Comparison of ENCODE assay signal across 24 cellular contexts in genomic region chrX:12886545-12886944, GRCh38. TPM values are rescaled to one million over a fixed set of nuclear protein-coding genes. Genes with fewer than 3 reads are reported as not detected.
DNase-seq lines count a peak whose midpoint lies in the region; ATAC-seq, FAIRE-seq and TF ChIP-seq lines count a peak whose summit lies in the region.
"Had no signal": no experiment of that assay in that cellular context is flagged by ENCODE, and none has a peak within 500 bp of the region (broad histone marks: within the 10 kb centered on the region; RNA-seq: fewer than 3 reads in every experiment).

No MANE protein-coding gene starts in this region.

- no peaks in the 10 kb centered on the region for H3K79me1 ChIP-seq in H1 (ENCODE audit: low read depth, low read length)

- H2BK15ac ChIP-seq in H1 (ENCODE audit: low read length), result no peak overlapping the region

- H3K36me3 ChIP-seq in HepG2 (replicated peaks in 1 of 2; ENCODE audit: control insufficient read depth in 1 of 2, insufficient read depth in 2 of 2, low read length in 2 of 2) (no peaks in the 10 kb centered on the region), right lobe of liver (no peaks in the 10 kb centered on the region), MM.1S (replicated peaks; ENCODE audit: insufficient read depth, low read length) (no peaks in the 10 kb centered on the region), H1 (ENCODE audit: control insufficient read depth in 2 of 4, insufficient read depth in 4 of 4, low read length in 3 of 4) (no peaks in the 10 kb centered on the region)
- H3K36me3 ChIP-seq: BE2C had no signal

- TF ChIP-seq RAD21 in HepG2 (CRISPR knock-in tag; IDR thresholded peaks at IDR 0.05), result no peak
- TF ChIP-seq RAD21 in H1 (IDR thresholded peaks at IDR 0.05 in 1 of 2, conservative IDR thresholded peaks at IDR 0.05 in 1 of 2; ENCODE audit: low read depth in 2 of 2, low read length in 2 of 2), result no peak

- FAIRE-seq in HepG2 (lab: Jason Lieb, UNC), result no peak
- FAIRE-seq in H1 (lab: Jason Lieb, UNC), result peak; percentile 28
- FAIRE-seq: A204.1, D721Med, GM12878 had no signal

- H3F3A ChIP-seq in MM.1S (ENCODE audit: insufficient read depth, low read length), result peaks cover 37% of the 10 kb centered on the region

- no peaks in the 10 kb centered on the region for H4K20me1 ChIP-seq in HepG2 (ENCODE audit: insufficient read depth, low read length)
- no peaks in the 10 kb centered on the region for H4K20me1 ChIP-seq in MM.1S (ENCODE audit: insufficient read depth, low read length)
- H4K20me1 ChIP-seq in H1 (replicated peaks in 1 of 2; ENCODE audit: control insufficient read depth in 1 of 2, insufficient read depth in 2 of 2, low read length in 2 of 2), result no peaks in the 10 kb centered on the region

- no peak overlapping the region for H2AFZ ChIP-seq in HepG2 (ENCODE audit: low read length)
- no peak overlapping the region for H2AFZ ChIP-seq in MM.1S (ENCODE audit: low read length)
- no peak overlapping the region for H2AFZ ChIP-seq in H1 (ENCODE audit: low read length)

- no peak overlapping the region for H4K5ac ChIP-seq in H1 (ENCODE audit: insufficient read length, low read depth, low read length)

- H3K4me1 ChIP-seq in HepG2 (ENCODE audit: insufficient read depth, low read length), result no peaks in the 10 kb centered on the region
- H3K4me1 ChIP-seq in right lobe of liver, result no peaks in the 10 kb centered on the region
- peaks cover 57% of the 10 kb centered on the region for H3K4me1 ChIP-seq in MM.1S (ENCODE audit: low read length)
- H3K4me1 ChIP-seq in H1 (replicated peaks in 1 of 4; ENCODE audit: control insufficient read depth in 3 of 4, insufficient read depth in 4 of 4, low read length in 3 of 4), result no peaks in the 10 kb centered on the region
- H3K4me1 ChIP-seq: BE2C had no signal

- H3K18ac ChIP-seq in H1 (ENCODE audit: extremely low read depth, low read length), result no peak overlapping the region

- peaks cover 18% of the 10 kb centered on the region for H3K4me1 Mint-ChIP-seq in stimulated activated naive CD8-positive, alpha-beta T cell treated with anti-CD3 and anti-CD28 coated beads, Interleukin-15, amount 100 ng/mL, for 72 hours

- WGBS in HepG2 (ENCODE audit: low lambda C conversion rate), result 54% methylated on average over 3 of the region's 3 CpGs
- 52% methylated on average over 3 of the region's 3 CpGs for WGBS in right lobe of liver (ENCODE audit: insufficient coverage, low coverage, low lambda C conversion rate, missing lambda C conversion rate)
- 92% methylated on average over 3 of the region's 3 CpGs; no CpG with 5 or more reads in 1 of the 2 experiments for WGBS in H1 (ENCODE audit: extremely low coverage in 1 of 2, insufficient coverage in 1 of 2, insufficient read length in 1 of 2, insufficient replicate concordance in 2 of 2, low coverage in 1 of 2, low lambda C conversion rate in 2 of 2, missing lambda C conversion rate in 1 of 2), 2 experiments

- H3K23me2 ChIP-seq in H1 (ENCODE audit: low read depth, low read length), result no peaks in the 10 kb centered on the region

- CTCF ChIA-PET in HepG2 (lab: Yijun Ruan, JAX; ENCODE audit: low intra/inter-chr PET ratio, low total read pairs), result no interaction called here
- CTCF ChIA-PET in H1 (lab: Charles Lee; ENCODE audit: partially characterized antibody), result no interaction called here

- no peak for TF ChIP-seq POLR2A in HepG2 (IDR thresholded peaks at IDR 0.05; ENCODE audit: insufficient read depth in 1 of 2, low read depth in 2 of 2, low read length in 2 of 2)
- TF ChIP-seq POLR2A in right lobe of liver (IDR thresholded peaks at IDR 0.05), result no peak
- no peak for TF ChIP-seq POLR2A in H1 (IDR thresholded peaks at IDR 0.05; ENCODE audit: control extremely low read depth in 1 of 2, low read depth in 2 of 2, low read length in 2 of 2)

- no peak overlapping the region for H2AK5ac ChIP-seq in H1 (ENCODE audit: low read depth, low read length)

- H3K9me3 ChIP-seq in HepG2 (ENCODE audit: low read length) (no peaks in the 10 kb centered on the region), right lobe of liver (no peaks in the 10 kb centered on the region), MM.1S (replicated peaks; ENCODE audit: insufficient read depth, low read length) (no peaks in the 10 kb centered on the region), H1 (ENCODE audit: insufficient read depth in 2 of 2, low read depth in 1 of 2, low read length in 1 of 2) (no peaks in the 10 kb centered on the region)
- H3K9me3 ChIP-seq: BE2C had no signal

- H3K14ac ChIP-seq in H1 (ENCODE audit: insufficient read length), result no peak overlapping the region

- H3K27ac ChIP-seq in HepG2 (ENCODE audit: extremely low read length, insufficient read depth, low read length), result no peak overlapping the region
- H3K27ac ChIP-seq in right lobe of liver, result no peak overlapping the region
- H3K27ac ChIP-seq in MM.1S (ENCODE audit: low read length), result peak overlapping the region; percentile 100; the same call in 1 of the 2 replicates
- no peak overlapping the region for H3K27ac ChIP-seq in H1 (ENCODE audit: low read depth, low read length)
- H3K27ac ChIP-seq: 22Rv1; BLaER1 treated with 17β-estradiol and CSF1 and Interleukin-3, amounts not matched to agents 10 nM and 100 nM had no signal

- no peak overlapping the region for H3K4me3 ChIP-seq in HepG2 (replicated peaks in 1 of 3; ENCODE audit: insufficient read depth in 1 of 3, low read depth in 2 of 3, low read length in 3 of 3)
- H3K4me3 ChIP-seq in right lobe of liver, result no peak overlapping the region
- H3K4me3 ChIP-seq in MM.1S (ENCODE audit: low read length), result no peak overlapping the region
- no peak overlapping the region for H3K4me3 ChIP-seq in H1 (ENCODE audit: extremely low read depth in 1 of 4, insufficient read depth in 2 of 4, low read depth in 3 of 4, low read length in 4 of 4)
- H3K4me3 ChIP-seq: BLaER1 treated with 17β-estradiol and CSF1 and Interleukin-3, amounts not matched to agents 10 nM and 100 nM; GM12878 had no signal

- TF ChIP-seq CTCF in HepG2 (CRISPR knock-in tag; IDR thresholded peaks at IDR 0.05) (no peak), right lobe of liver (IDR thresholded peaks at IDR 0.05) (no peak), MM.1S (IDR thresholded peaks at IDR 0.05; ENCODE audit: low read length) (no peak), H1 (IDR thresholded peaks at IDR 0.05; ENCODE audit: control extremely low read depth in 1 of 3, insufficient read depth in 1 of 3, low read depth in 1 of 3, low read length in 3 of 3) (no peak)

- no peak overlapping the region for H4K8ac ChIP-seq in H1 (ENCODE audit: extremely low read depth, insufficient read depth, low read length)

- no peak overlapping the region for H2BK5ac ChIP-seq in H1 (ENCODE audit: low read depth, low read length)

- no peak overlapping the region for H2BK120ac ChIP-seq in H1 (replicated peaks; ENCODE audit: low read depth, low read length)

- no peak overlapping the region for H3K4me3 Mint-ChIP-seq in stimulated activated naive CD8-positive, alpha-beta T cell treated with anti-CD3 and anti-CD28 coated beads, Interleukin-15, amount 100 ng/mL, for 72 hours
- H3K4me3 Mint-ChIP-seq: CD14-positive monocyte; CD4-positive, alpha-beta T cell; CD8-positive, alpha-beta memory T cell had no signal

- H3K4ac ChIP-seq in H1 (replicated peaks; ENCODE audit: insufficient read length, low read depth, low read length), result no peak overlapping the region

- no peaks in the 10 kb centered on the region for H3K9me3 Mint-ChIP-seq in stimulated activated naive CD8-positive, alpha-beta T cell treated with anti-CD3 and anti-CD28 coated beads, Interleukin-15, amount 100 ng/mL, for 72 hours
- H3K9me3 Mint-ChIP-seq: CD4-positive, alpha-beta T cell; CD8-positive, alpha-beta memory T cell had no signal

- no peak overlapping the region for H4K91ac ChIP-seq in H1 (replicated peaks; ENCODE audit: insufficient read length, low read length)

- no TSS peak for BruUV-seq in HepG2 (replicated peaks; lab: Mats Ljungman, UMichigan)

- H3K56ac ChIP-seq in H1 (replicated peaks; ENCODE audit: insufficient read length, low read depth, low read length), result no peak overlapping the region

- H3K9ac ChIP-seq in HepG2 (ENCODE audit: insufficient read depth, low read depth, low read length) (no peak overlapping the region), MM.1S (ENCODE audit: low read length) (no peak overlapping the region), H1 (replicated peaks in 1 of 4; ENCODE audit: extremely low read depth in 1 of 4, low read depth in 3 of 4, low read length in 3 of 4) (no peak overlapping the region)
- H3K9ac ChIP-seq: BLaER1 treated with 17β-estradiol and CSF1 and Interleukin-3, amounts not matched to agents 10 nM and 100 nM had no signal

- ATAC-seq in HepG2 (no peak), right lobe of liver (no peak), GM19467 (IDR thresholded peaks at IDR 0.05; ENCODE audit: unreplicated experiment) (no peak)
- ATAC-seq in stimulated activated naive CD8-positive, alpha-beta T cell treated with anti-CD3 and anti-CD28 coated beads, Interleukin-15, amount 100 ng/mL, for 72 hours, result no peak
- ATAC-seq: GM12878 had no signal

- no peaks in the 10 kb centered on the region for H3K9me2 ChIP-seq in MM.1S (replicated peaks; ENCODE audit: insufficient read depth, low read length)

- H2BK20ac ChIP-seq in H1 (ENCODE audit: low read length), result no peak overlapping the region

- POLR2A ChIA-PET in HepG2 (lab: Yijun Ruan, JAX) (no interaction called here), H1 (lab: Charles Lee; ENCODE audit: partially characterized antibody) (no interaction called here)

- H3K4me2 ChIP-seq in HepG2 (ENCODE audit: low read depth, low read length) (no peak overlapping the region), MM.1S (ENCODE audit: low read depth, low read length) (no peak overlapping the region), H1 (ENCODE audit: insufficient read depth in 1 of 2, low read depth in 2 of 2, low read length in 2 of 2) (no peak overlapping the region)
- H3K4me2 ChIP-seq: BLaER1 treated with 17β-estradiol and CSF1 and Interleukin-3, amounts not matched to agents 10 nM and 100 nM had no signal

- no peak overlapping the region for H3K27ac Mint-ChIP-seq in stimulated activated naive CD8-positive, alpha-beta T cell treated with anti-CD3 and anti-CD28 coated beads, Interleukin-15, amount 100 ng/mL, for 72 hours
- H3K27ac Mint-ChIP-seq: CD14-positive monocyte; CD4-positive, alpha-beta T cell; CD8-positive, alpha-beta memory T cell had no signal

- DNase-seq in HepG2 (ENCODE audit: low spot score), result no peak
- no peak for DNase-seq in right lobe of liver
- no peak for DNase-seq in MM.1S
- no peak for DNase-seq in H1 (ENCODE audit: low read depth in 1 of 2, low spot score in 2 of 2)
- DNase-seq in stimulated activated naive CD8-positive, alpha-beta T cell treated with anti-CD3 and anti-CD28 coated beads, Interleukin-15, amount 100 ng/mL, for 72 hours, result no peak
- DNase-seq: ACHN; AML-193; BE2C; CD4-positive, alpha-beta T cell; CD8-positive, alpha-beta memory T cell; DMS 273 treated with DMSO at 0.1 percent for 48 hours; DMS79; EL; GDM1; GOT3; H7; HCEC 1CT had no signal

- no peaks in the 10 kb centered on the region for H3K79me2 ChIP-seq in HepG2 (ENCODE audit: insufficient read depth, low read length)
- H3K79me2 ChIP-seq in MM.1S (ENCODE audit: low read length), result no peaks in the 10 kb centered on the region
- H3K79me2 ChIP-seq in H1 (ENCODE audit: control insufficient read depth in 1 of 2, insufficient read depth in 2 of 2, low read length in 2 of 2), result no peaks in the 10 kb centered on the region

- TF ChIP-seq EP300 in HepG2 (IDR thresholded peaks at IDR 0.05; ENCODE audit: low read depth in 2 of 2, low read length in 2 of 2), result no peak
- no peak for TF ChIP-seq EP300 in HepG2 (CRISPR knock-in tag; IDR thresholded peaks at IDR 0.05; ENCODE audit: borderline replicate concordance)
- no peak for TF ChIP-seq EP300 in H1 (IDR thresholded peaks at IDR 0.05; ENCODE audit: borderline replicate concordance in 1 of 2, low read depth in 2 of 2, low read length in 2 of 2)

- H2BK12ac ChIP-seq in H1 (ENCODE audit: low read depth, low read length), result no peak overlapping the region

- H3K23ac ChIP-seq in H1 (ENCODE audit: insufficient read length), result no peak overlapping the region

- in situ Hi-C loops in HepG2 (cut with HindIII; ENCODE audit: extremely low pct_ligation_motif_present, low pct_unique_long_range_greater_than_20kb), result no loop called here

- no peaks in the 10 kb centered on the region for H3K27me3 Mint-ChIP-seq in stimulated activated naive CD8-positive, alpha-beta T cell treated with anti-CD3 and anti-CD28 coated beads, Interleukin-15, amount 100 ng/mL, for 72 hours
- H3K27me3 Mint-ChIP-seq: CD4-positive, alpha-beta T cell had no signal

- intact Hi-C loops in HepG2 (cut with micrococcal nuclease; ENCODE audit: unreplicated experiment), result no loop called here
- intact Hi-C loops in right lobe of liver (cut with DNase I), result no loop called here

- no peaks in the 10 kb centered on the region for H3K27me3 ChIP-seq in HepG2 (ENCODE audit: control insufficient read depth in 1 of 2, insufficient read depth in 2 of 2, low read length in 2 of 2)
- peaks cover 0 to 3% of the 10 kb centered on the region in 2 donors for H3K27me3 ChIP-seq in right lobe of liver
- H3K27me3 ChIP-seq in MM.1S (replicated peaks; ENCODE audit: insufficient read depth, low read length), result no peaks in the 10 kb centered on the region
- H3K27me3 ChIP-seq in H1 (replicated peaks in 1 of 4; ENCODE audit: control insufficient read depth in 3 of 4, extremely low read depth in 1 of 4, insufficient read depth in 3 of 4, low read length in 3 of 4), result no peaks in the 10 kb centered on the region
- H3K27me3 ChIP-seq: BE2C had no signal

RNA-seq across cellular contexts. Expression of gene TLR7, which starts 19.7 kb away (rescaled TPM):
- total RNA-seq in HepG2 (2016; rRNA removed; fragmentation: Illumina TruSeq; extraction: Trizol) (not detected in 2 replicates), right lobe of liver (under 1 TPM; 0.10 to 0.58 (median 0.15) TPM)
- not detected in 2 replicates for total RNA-seq in HepG2 (2016; cell fraction: cytosol; rRNA removed; fragmentation: Illumina TruSeq; extraction: Trizol; ENCODE audit: low read depth)
- total RNA-seq in HepG2 (2016; cell fraction: insoluble cytoplasmic fraction; rRNA removed; fragmentation: Illumina TruSeq; extraction: Trizol), result not detected in 2 replicates
- total RNA-seq in HepG2 (2016; cell fraction: membrane; rRNA removed; fragmentation: Illumina TruSeq; extraction: Trizol), result not detected in 2 replicates
- not detected in 2 replicates for total RNA-seq in HepG2 (2016; cell fraction: nucleus; rRNA removed; fragmentation: Illumina TruSeq; extraction: Trizol)
- polyA plus RNA-seq in HepG2 (2011; rRNA removed) (not detected in 2 replicates), H1 (2011; rRNA removed) (0.02 TPM in 1 of 2 replicates, not detected in the other)
- polyA plus RNA-seq in HepG2 (2011; cell fraction: cytosol; rRNA removed), result not detected in 2 replicates
- not detected in 2 replicates for polyA plus RNA-seq in HepG2 (2011; cell fraction: nucleus; rRNA removed)
- not detected in 2 replicates for polyA plus RNA-seq in HepG2 (2012)
- not detected in 2 replicates for polyA plus RNA-seq in HepG2 (2016; cell fraction: cytosol; fragmentation: Illumina TruSeq; extraction: Trizol; ENCODE audit: low read depth)
- polyA plus RNA-seq in HepG2 (2016; cell fraction: insoluble cytoplasmic fraction; fragmentation: Illumina TruSeq; extraction: Trizol; ENCODE audit: low read depth), result not detected in 2 replicates
- polyA plus RNA-seq in HepG2 (2016; cell fraction: membrane; fragmentation: Illumina TruSeq; extraction: Trizol; ENCODE audit: low read depth), result not detected in 2 replicates
- not detected in 2 replicates for polyA plus RNA-seq in HepG2 (2016; cell fraction: nucleus; fragmentation: Illumina TruSeq; extraction: Trizol; ENCODE audit: insufficient read depth, low read depth)
- not detected in 2 replicates for polyA minus RNA-seq in HepG2 (2011; rRNA and poly(A)+ RNA removed; ENCODE audit: low replicate concordance)
- not detected in 2 replicates for polyA minus RNA-seq in HepG2 (2011; cell fraction: cytosol; rRNA and poly(A)+ RNA removed)
- not detected in 2 replicates for polyA minus RNA-seq in HepG2 (2011; cell fraction: nucleus; rRNA and poly(A)+ RNA removed)
- not detected in 2 replicates for total RNA-seq in H1 (2021; fragmentation: NEBNext Ultra II Directional; extraction: Animal tissue kit (Norgen Biotek cat#: 25700))
- 0.01 TPM for polyA plus RNA-seq in H1 (2011; cell fraction: cytosol; rRNA removed)
- not detected for polyA plus RNA-seq in H1 (2011; cell fraction: nucleus; rRNA removed)
- polyA plus RNA-seq in H1 (2012, experiment 1 of 2), result not detected in 4 replicates
- not detected for polyA plus RNA-seq in H1 (2012, experiment 2 of 2)
- polyA plus RNA-seq in H1 (2013, experiment 1 of 2), result 0.06 TPM
- polyA plus RNA-seq in H1 (2013, experiment 2 of 2), result 0.07 TPM
- polyA minus RNA-seq in H1 (2011; rRNA and poly(A)+ RNA removed), result 0.06 TPM in 1 of 2 replicates, not detected in the other
- not detected for polyA minus RNA-seq in H1 (2011; cell fraction: cytosol; rRNA and poly(A)+ RNA removed)
- polyA minus RNA-seq in H1 (2011; cell fraction: nucleus; rRNA and poly(A)+ RNA removed), result not detected
- total RNA-seq: CD8-positive, alpha-beta memory T cell; H7 had no signal
- polyA plus RNA-seq: CD8-positive, alpha-beta memory T cell had no signal

RNA-seq across cellular contexts. Expression of gene TLR8, which starts 19.9 kb away (rescaled TPM):
- total RNA-seq in HepG2 (2016; rRNA removed; fragmentation: Illumina TruSeq; extraction: Trizol) (not detected in 2 replicates), right lobe of liver (1 to 10 TPM in 4 of 6 experiments, under 1 TPM in 2; 0.37 to 2.2 (median 1.4) TPM)
- not detected in 2 replicates for total RNA-seq in HepG2 (2016; cell fraction: cytosol; rRNA removed; fragmentation: Illumina TruSeq; extraction: Trizol; ENCODE audit: low read depth)
- total RNA-seq in HepG2 (2016; cell fraction: insoluble cytoplasmic fraction; rRNA removed; fragmentation: Illumina TruSeq; extraction: Trizol), result not detected in 2 replicates
- not detected in 2 replicates for total RNA-seq in HepG2 (2016; cell fraction: membrane; rRNA removed; fragmentation: Illumina TruSeq; extraction: Trizol)
- not detected in 2 replicates for total RNA-seq in HepG2 (2016; cell fraction: nucleus; rRNA removed; fragmentation: Illumina TruSeq; extraction: Trizol)
- polyA plus RNA-seq in HepG2 (2011; rRNA removed) (not detected in 2 replicates), H1 (2011; rRNA removed) (not detected in 2 replicates)
- not detected in 2 replicates for polyA plus RNA-seq in HepG2 (2011; cell fraction: cytosol; rRNA removed)
- not detected in 2 replicates for polyA plus RNA-seq in HepG2 (2011; cell fraction: nucleus; rRNA removed)
- not detected in 2 replicates for polyA plus RNA-seq in HepG2 (2012)
- not detected in 2 replicates for polyA plus RNA-seq in HepG2 (2016; cell fraction: cytosol; fragmentation: Illumina TruSeq; extraction: Trizol; ENCODE audit: low read depth)
- not detected in 2 replicates for polyA plus RNA-seq in HepG2 (2016; cell fraction: insoluble cytoplasmic fraction; fragmentation: Illumina TruSeq; extraction: Trizol; ENCODE audit: low read depth)
- not detected in 2 replicates for polyA plus RNA-seq in HepG2 (2016; cell fraction: membrane; fragmentation: Illumina TruSeq; extraction: Trizol; ENCODE audit: low read depth)
- polyA plus RNA-seq in HepG2 (2016; cell fraction: nucleus; fragmentation: Illumina TruSeq; extraction: Trizol; ENCODE audit: insufficient read depth, low read depth), result not detected in 2 replicates
- polyA minus RNA-seq in HepG2 (2011; rRNA and poly(A)+ RNA removed; ENCODE audit: low replicate concordance), result not detected in 2 replicates
- not detected in 2 replicates for polyA minus RNA-seq in HepG2 (2011; cell fraction: cytosol; rRNA and poly(A)+ RNA removed)
- not detected in 2 replicates for polyA minus RNA-seq in HepG2 (2011; cell fraction: nucleus; rRNA and poly(A)+ RNA removed)
- not detected in 2 replicates for total RNA-seq in H1 (2021; fragmentation: NEBNext Ultra II Directional; extraction: Animal tissue kit (Norgen Biotek cat#: 25700))
- polyA plus RNA-seq in H1 (2011; cell fraction: cytosol; rRNA removed), result not detected
- polyA plus RNA-seq in H1 (2011; cell fraction: nucleus; rRNA removed), result not detected
- polyA plus RNA-seq in H1 (2012, experiment 1 of 2), result not detected in 4 replicates
- polyA plus RNA-seq in H1 (2012, experiment 2 of 2), result not detected
- not detected for polyA plus RNA-seq in H1 (2013, experiment 1 of 2)
- polyA plus RNA-seq in H1 (2013, experiment 2 of 2), result not detected
- polyA minus RNA-seq in H1 (2011; rRNA and poly(A)+ RNA removed), result not detected in 2 replicates
- not detected for polyA minus RNA-seq in H1 (2011; cell fraction: cytosol; rRNA and poly(A)+ RNA removed)
- not detected for polyA minus RNA-seq in H1 (2011; cell fraction: nucleus; rRNA and poly(A)+ RNA removed)
- total RNA-seq: GM12878, H7 had no signal
- polyA plus RNA-seq: CD8-positive, alpha-beta memory T cell had no signal

Comparison
In these comparisons a context has a peak if more than half of its experiments do, and no peak if none do; other contexts are left out.
1. Of the 41 proteins assayed by ChIP-seq in both HepG2 and H1: peak only in HepG2: none; only in H1: none; in both: MAFK; in neither: 40.